ENCODE assay signal across 12 cellular contexts in genomic region chr2:46803911-46804670, GRCh38.
DNase-seq lines count a peak whose midpoint lies in the region; TF ChIP-seq lines count a peak whose summit lies in the region.
"Had no signal": no experiment of that assay in that cellular context is flagged by ENCODE, and none has a peak within 500 bp of the region (broad histone marks: within the 10 kb centered on the region; RNA-seq: fewer than 3 reads in every experiment).

No MANE protein-coding gene starts in this region.

- no peak overlapping the region for H3K4me3 Mint-ChIP-seq in activated T-helper 2 cell treated with anti-CD3 and anti-CD28 coated beads, Interferon-gamma antibody, Interleukin-2, Interleukin-4, amounts not matched to agents 10 μg/mL and 5 μg/mL and 100 μg/mL, durations not matched to agents 14 hours and 24 hours and 36 hours (ENCODE audit: low read depth)

- H3K9me3 ChIP-seq in prostate gland, result no peaks in the 10 kb centered on the region
- H3K9me3 ChIP-seq: uterus had no signal

- intact Hi-C loops in prostate gland (cut with DNase I), result no loop called here
- intact Hi-C loops in activated T-helper 2 cell treated with anti-CD3 and anti-CD28 coated beads, Interferon-gamma antibody, Interleukin-2, Interleukin-4, amounts not matched to agents 10 μg/mL and 5 μg/mL and 100 μg/mL, durations not matched to agents 14 hours and 24 hours and 36 hours (cut with micrococcal nuclease), result no loop called here

- no peaks in the 10 kb centered on the region for H3K4me1 ChIP-seq in prostate gland (replicated peaks)
- H3K4me1 ChIP-seq: uterus had no signal

- H3K36me3 Mint-ChIP-seq in activated T-helper 2 cell treated with anti-CD3 and anti-CD28 coated beads, Interferon-gamma antibody, Interleukin-2, Interleukin-4, amounts not matched to agents 10 μg/mL and 5 μg/mL and 100 μg/mL, durations not matched to agents 14 hours and 24 hours and 36 hours (ENCODE audit: low read depth), result no peaks in the 10 kb centered on the region

- H3K4me3 ChIP-seq in prostate gland, result no peak overlapping the region
- H3K4me3 ChIP-seq: uterus had no signal

- peaks cover 14% of the 10 kb centered on the region for H3K27me3 Mint-ChIP-seq in activated T-helper 2 cell treated with anti-CD3 and anti-CD28 coated beads, Interferon-gamma antibody, Interleukin-2, Interleukin-4, amounts not matched to agents 10 μg/mL and 5 μg/mL and 100 μg/mL, durations not matched to agents 14 hours and 24 hours and 36 hours (ENCODE audit: low read depth)

- H3K4me1 Mint-ChIP-seq in activated T-helper 2 cell treated with anti-CD3 and anti-CD28 coated beads, Interferon-gamma antibody, Interleukin-2, Interleukin-4, amounts not matched to agents 10 μg/mL and 5 μg/mL and 100 μg/mL, durations not matched to agents 14 hours and 24 hours and 36 hours (ENCODE audit: low read depth), result no peaks in the 10 kb centered on the region

- TF ChIP-seq POLR2A in prostate gland (IDR thresholded peaks at IDR 0.05), result no peak

- no peak for TF ChIP-seq CTCF in prostate gland (IDR thresholded peaks at IDR 0.05)

- H3K27ac ChIP-seq in prostate gland, result no peak overlapping the region
- H3K27ac ChIP-seq: uterus had no signal

- H3K36me3 ChIP-seq in prostate gland, result no peaks in the 10 kb centered on the region
- H3K36me3 ChIP-seq: uterus had no signal

- no peaks in the 10 kb centered on the region for H3K9me3 Mint-ChIP-seq in activated T-helper 2 cell treated with anti-CD3 and anti-CD28 coated beads, Interferon-gamma antibody, Interleukin-2, Interleukin-4, amounts not matched to agents 10 μg/mL and 5 μg/mL and 100 μg/mL, durations not matched to agents 14 hours and 24 hours and 36 hours

- WGBS in prostate gland, result 66% methylated on average over 15 of the region's 15 CpGs

- no peak overlapping the region for H3K27ac Mint-ChIP-seq in activated T-helper 2 cell treated with anti-CD3 and anti-CD28 coated beads, Interferon-gamma antibody, Interleukin-2, Interleukin-4, amounts not matched to agents 10 μg/mL and 5 μg/mL and 100 μg/mL, durations not matched to agents 14 hours and 24 hours and 36 hours

- H3K27me3 ChIP-seq in prostate gland (replicated peaks; ENCODE audit: insufficient read depth), result no peaks in the 10 kb centered on the region
- H3K27me3 ChIP-seq: uterus had no signal

- DNase-seq in EH (ENCODE audit: low read depth) (peak; percentile 97), RPMI7951 (ENCODE audit: low read depth) (peak; percentile 96), fibroblast of peridontal ligament (ENCODE audit: extremely low read depth) (peak; percentile 93), prostate gland (ENCODE audit: low spot score) (peak; percentile 0)
- no peak for DNase-seq in activated CD4-positive, alpha-beta T cell treated with anti-CD3 and anti-CD28 coated beads, Interleukin-2, amount 50 U/mL, for 1 hour
- no peak for DNase-seq in NK-92 treated with Interleukin-12 subunit alpha and Interleukin-12 subunit beta, amount 100 ng/mL, for 24 hours (lab: John Stamatoyannopoulos, UW)
- DNase-seq in activated CD4-positive, alpha-beta T cell treated with anti-CD3 and anti-CD28 coated beads for 1 hour, result no peak
- no peak for DNase-seq in activated T-helper 2 cell treated with anti-CD3 and anti-CD28 coated beads, Interferon-gamma antibody, Interleukin-2, Interleukin-4, amounts not matched to agents 10 μg/mL and 5 μg/mL and 100 μg/mL, durations not matched to agents 14 hours and 24 hours and 36 hours (ENCODE audit: low spot score)
- DNase-seq: activated naive CD4-positive, alpha-beta T cell treated with Interleukin-2 at 50 U/mL for 16 hours; DMS53; NCI-H774; uterus had no signal

Comparison
In these comparisons a context has a peak if more than half of its experiments do, and no peak if none do; other contexts are left out.
1. DNase-seq: peak in EH (single experiment), RPMI7951 (single experiment), fibroblast of peridontal ligament (single experiment) and prostate gland (single experiment); none in activated CD4-positive, alpha-beta T cell treated with anti-CD3 and anti-CD28 coated beads, Interleukin-2, amount 50 U/mL, for 1 hour (single experiment), NK-92 treated with Interleukin-12 subunit alpha and Interleukin-12 subunit beta, amount 100 ng/mL, for 24 hours (single experiment), activated CD4-positive, alpha-beta T cell treated with anti-CD3 and anti-CD28 coated beads for 1 hour (single experiment) and activated T-helper 2 cell treated with anti-CD3 and anti-CD28 coated beads, Interferon-gamma antibody, Interleukin-2, Interleukin-4, amounts not matched to agents 10 μg/mL and 5 μg/mL and 100 μg/mL, durations not matched to agents 14 hours and 24 hours and 36 hours (single experiment).